8 cellular contexts compared by ENCODE assay signal in genomic region chr3:9891072-9891622, GRCh38. TPM values are rescaled to one million over a fixed set of nuclear protein-coding genes. Genes with fewer than 3 reads are reported as not detected.
DNase-seq lines count a peak whose midpoint lies in the region; ATAC-seq, FAIRE-seq and TF ChIP-seq lines count a peak whose summit lies in the region.

No MANE protein-coding gene starts in this region.

- H3K4me1 Mint-ChIP-seq in memory B cell: peaks cover 21% of the 10 kb centered on the region

- no peak for DNase-seq in heart left ventricle
- DNase-seq in Right ventricle myocardium superior: no peak
- DNase-seq in GM12878 (ENCODE audit: low read depth, low spot score): no peak
- DNase-seq in memory B cell (ENCODE audit: low spot score in 2 of 2): no peak
- DNase-seq in germinal center (ENCODE audit: low spot score): no peak
- DNase-seq in 8988T: no peak
- no peak for DNase-seq in activated CD4-positive, alpha-beta T cell treated with anti-CD3 and anti-CD28 coated beads for 48 hours

- TF ChIP-seq EP300 in GM12878 (IDR thresholded peaks at IDR 0.05; ENCODE audit: borderline replicate concordance in 1 of 2, control insufficient read depth in 1 of 2, low read depth in 2 of 2, low read length in 2 of 2): no peak

- no TSS peak for BruUV-seq in GM12878 (replicated peaks; lab: Mats Ljungman, UMichigan)

- intact Hi-C loops in heart left ventricle (cut with DNase I) (loop anchor here in 2 of 10 donors (2.0 kb wide), 2 partner anchors 26 to 46 kb away; partner anchors contain the start of genes IL17RC (in 1 of the 2) and RPUSD3 (in 1 of the 2)), Right ventricle myocardium superior (cut with DNase I) (no loop called here), GM12878 (cut with micrococcal nuclease; ENCODE audit: unreplicated experiment) (loop anchor here (2.0 kb wide), 1 partner anchor 42 kb away; the partner anchor contains the start of gene CRELD1)

- H3K27me3 ChIP-seq in heart left ventricle (no peaks in the 10 kb centered on the region), GM12878 (replicated peaks in 1 of 2; ENCODE audit: control insufficient read depth in 2 of 2, insufficient read depth in 2 of 2, low read length in 1 of 2) (no peaks in the 10 kb centered on the region)

- peak overlapping the region; percentile 96 for H3K4me3 Mint-ChIP-seq in memory B cell

- SMC1A ChIA-PET in GM12878 (lab: Charles Lee; ENCODE audit: uncharacterized antibody, unreplicated experiment): interaction anchor here (0.8 to 2.1 kb wide), 11 partner anchors 9 to 136 kb away, joined by 3 to 13 read pairs (median 4); partner anchors contain the start of genes ARPC4, CIDEC, RPUSD3 and TADA3

- no peak for FAIRE-seq in GM12878 (lab: Jason Lieb, UNC)

- TF ChIP-seq POLR2A in heart left ventricle (IDR thresholded peaks at IDR 0.05): no peak
- TF ChIP-seq POLR2A in GM12878 (IDR thresholded peaks at IDR 0.05; ENCODE audit: low read depth, low read length): no peak

- no peaks in the 10 kb centered on the region for H4K20me1 ChIP-seq in GM12878 (ENCODE audit: control insufficient read depth, insufficient read depth)

- H3K4me1 ChIP-seq in heart left ventricle: peaks cover 0 to 27% (median 13%) of the 10 kb centered on the region in 12 donors
- no peaks in the 10 kb centered on the region for H3K4me1 ChIP-seq in GM12878 (ENCODE audit: control insufficient read depth, insufficient read depth, low read length)
- no peaks in the 10 kb centered on the region for H3K4me1 ChIP-seq in urinary bladder (ENCODE audit: insufficient read depth)

- RAD21 ChIA-PET in GM12878 (lab: Charles Lee; ENCODE audit: unreplicated experiment): interaction anchor here (1.4 to 2.0 kb wide), 4 partner anchors 11 to 96 kb away, joined by 3 to 17 read pairs (median 6); partner anchors contain the start of genes CIDEC, CRELD1 and EMC3

- no peaks in the 10 kb centered on the region for H3K9me3 ChIP-seq in heart left ventricle
- no peaks in the 10 kb centered on the region; the same call in 2 of the 3 replicates for H3K9me3 ChIP-seq in GM12878 (replicated peaks; ENCODE audit: control insufficient read depth, insufficient read depth, low read length)

- H2AFZ ChIP-seq in GM12878 (ENCODE audit: control insufficient read depth, low read depth, low read length): peak overlapping the region; percentile 93

- ATAC-seq in heart left ventricle: no peak
- no peak for ATAC-seq in Right ventricle myocardium superior (ENCODE audit: poor library complexity)
- peak; percentile 3 for ATAC-seq in GM12878
- no peak for ATAC-seq in memory B cell (ENCODE audit: low read depth)

- H3K27ac ChIP-seq in heart left ventricle: peak overlapping the region; percentile 87 to 98 (median 96)
- H3K27ac ChIP-seq in GM12878 (ENCODE audit: control insufficient read depth, insufficient read depth): peak overlapping the region; percentile 98
- peak overlapping the region; percentile 99 for H3K27ac ChIP-seq in urinary bladder (ENCODE audit: low read depth)

- TF ChIP-seq RAD21 in GM12878 (IDR thresholded peaks at IDR 0.05; ENCODE audit: insufficient read depth, low read depth, low read length): no peak

- peak overlapping the region; percentile 99 for H3K9ac ChIP-seq in GM12878 (ENCODE audit: control insufficient read depth, insufficient read depth, low read length)

- H3K79me2 ChIP-seq in GM12878 (ENCODE audit: control insufficient read depth, insufficient read depth, low read length): peaks cover 34% of the 10 kb centered on the region

- POLR2A ChIA-PET in GM12878 (lab: Charles Lee): interaction anchor here (0.6 to 3.4 kb wide), 16 partner anchors 11 to 430 kb away, joined by 3 to 35 read pairs (median 4); partner anchors contain the start of genes ARPC4, CIDEC, CRELD1 and EMC3

- peaks cover 0 to 24% (median 13%) of the 10 kb centered on the region in 9 donors for H3K36me3 ChIP-seq in heart left ventricle
- peaks cover 2 to 12% of the 10 kb centered on the region in 2 experiments for H3K36me3 ChIP-seq in GM12878 (ENCODE audit: control insufficient read depth in 2 of 2, insufficient read depth in 2 of 2, low read length in 1 of 2)
- H3K36me3 ChIP-seq in urinary bladder (ENCODE audit: insufficient read depth): no peaks in the 10 kb centered on the region

- CTCF ChIA-PET in GM12878 (lab: Yijun Ruan, JAX): interaction anchor here (0.5 to 3.1 kb wide), 6 partner anchors 11 to 287 kb away, joined by 4 to 28 read pairs (median 5); partner anchors contain the start of genes CIDEC and CRELD1

- peak overlapping the region; percentile 7; the same call in 1 of the 2 replicates for H3K4me2 ChIP-seq in GM12878 (ENCODE audit: control insufficient read depth, insufficient read depth)

- peaks cover 17% of the 10 kb centered on the region for H3K36me3 Mint-ChIP-seq in memory B cell

- 9 to 12% (median 11%) methylated on average over 12 of the region's 12 CpGs for WGBS in heart left ventricle, 4 donors
- WGBS in GM12878 (ENCODE audit: insufficient coverage, insufficient replicate concordance, low lambda C conversion rate, missing lambda C conversion rate): 1% methylated on average over 12 of the region's 12 CpGs
- 9% methylated on average over 12 of the region's 12 CpGs for WGBS in urinary bladder

- no peaks in the 10 kb centered on the region for H3K27me3 Mint-ChIP-seq in memory B cell

- peak overlapping the region; percentile 99 for H3K27ac Mint-ChIP-seq in memory B cell

- no peak for TF ChIP-seq CTCF in heart left ventricle (IDR thresholded peaks at IDR 0.05)
- no peak for TF ChIP-seq CTCF in GM12878 (IDR thresholded peaks at IDR 0.05 in 2 of 3, conservative IDR thresholded peaks at IDR 0.05 in 1 of 3; ENCODE audit: control insufficient read depth in 2 of 3, extremely low read depth in 1 of 3, insufficient read depth in 1 of 3, low read depth in 3 of 3, low read length in 3 of 3)

- H3K9me3 Mint-ChIP-seq in memory B cell: no peaks in the 10 kb centered on the region

- in situ Hi-C loops in GM12878 (cut with MboI): no loop called here

- peak overlapping the region; percentile 61 to 100 (median 94) for H3K4me3 ChIP-seq in heart left ventricle
- H3K4me3 ChIP-seq in GM12878: peak overlapping the region; percentile 80
- peak overlapping the region; percentile 71 for H3K4me3 ChIP-seq in urinary bladder (ENCODE audit: low read depth, low read length)

RNA-seq across cellular contexts. Expression of gene JAGN1, which starts 0.7 kb away (rescaled TPM):
- 10 to 100 TPM; 15.1 to 40.3 (median 21.2) TPM for total RNA-seq in heart left ventricle
- 10 to 100 TPM; 20.8 to 77.3 TPM for polyA plus RNA-seq in heart left ventricle
- 18.8 TPM for total RNA-seq in Right ventricle myocardium superior
- 19.1 and 20.9 TPM in 2 replicates for total RNA-seq in GM12878 (2013; cell fraction: nucleolus; rRNA removed)
- 35.2 and 36.9 TPM in 2 replicates for total RNA-seq in GM12878 (2014; rRNA removed)
- 23.3 and 23.4 TPM in 2 replicates for total RNA-seq in GM12878 (2014; rRNA removed; fragmentation: Illumina TruSeq; extraction: Trizol)
- total RNA-seq in GM12878 (2021): 35.5 and 35.6 TPM in 2 replicates
- 39.3 TPM for polyA plus RNA-seq in GM12878 (2011; ENCODE audit: low read depth)
- polyA plus RNA-seq in GM12878 (2011; rRNA removed): 29.5 and 40.7 TPM in 2 replicates
- polyA plus RNA-seq in GM12878 (2011; cell fraction: cytosol; rRNA removed): 43.5 and 46.7 TPM in 2 replicates
- polyA plus RNA-seq in GM12878 (2011; cell fraction: nucleus; rRNA removed): 17.3 and 19.7 TPM in 2 replicates
- polyA plus RNA-seq in GM12878 (2012): 40.5 and 45.4 TPM in 2 replicates
- polyA plus RNA-seq in GM12878 (2014; fragmentation: Illumina TruSeq; extraction: Trizol): 34.1 and 38.8 TPM in 2 replicates
- 10 to 100 TPM; 26.2 to 28.6 TPM for polyA plus RNA-seq in GM12878 (2014; fragmentation: Nextera tagmentation; extraction: Ambion mirVana)
- polyA plus RNA-seq in GM12878 (2014; rRNA removed): 37.3 and 38.1 TPM in 2 replicates
- 10 to 100 TPM; 53.6 to 56.0 TPM for polyA plus RNA-seq in GM12878 (2016; fragmentation: Nextera tagmentation; extraction: Ambion mirVana)
- polyA minus RNA-seq in GM12878 (2011; rRNA and poly(A)+ RNA removed): 44.5 and 53.7 TPM in 2 replicates
- polyA minus RNA-seq in GM12878 (2011; cell fraction: cytosol; rRNA and poly(A)+ RNA removed): 14.7 TPM in 2 replicates
- polyA minus RNA-seq in GM12878 (2011; cell fraction: nucleus; rRNA and poly(A)+ RNA removed): 13.5 and 17.0 TPM in 2 replicates
- 12.2 TPM for total RNA-seq in urinary bladder
- 44.3 TPM for polyA plus RNA-seq in urinary bladder

RNA-seq across cellular contexts. Expression of gene CIDEC, which starts 11.1 kb away (rescaled TPM):
- total RNA-seq in heart left ventricle: 10 to 100 TPM in 2 of 9 donors, 1 to 10 TPM in 4, under 1 TPM in 1, not detected in 2; 0.72 to 59.0 (median 1.6) TPM
- 10 to 100 TPM in 1 of 2 donors, 1 to 10 TPM in 1; 4.0 to 17.5 TPM for polyA plus RNA-seq in heart left ventricle
- total RNA-seq in Right ventricle myocardium superior: 4.0 TPM
- not detected in 2 replicates for total RNA-seq in GM12878 (2013; cell fraction: nucleolus; rRNA removed)
- total RNA-seq in GM12878 (2014; rRNA removed): not detected in 2 replicates
- total RNA-seq in GM12878 (2014; rRNA removed; fragmentation: Illumina TruSeq; extraction: Trizol): not detected in 2 replicates
- not detected in 2 replicates for total RNA-seq in GM12878 (2021)
- not detected for polyA plus RNA-seq in GM12878 (2011; ENCODE audit: low read depth)
- polyA plus RNA-seq in GM12878 (2011; rRNA removed): 0.35 and 0.49 TPM in 2 replicates
- 0.67 and 0.82 TPM in 2 replicates for polyA plus RNA-seq in GM12878 (2011; cell fraction: cytosol; rRNA removed)
- 0.25 and 0.48 TPM in 2 replicates for polyA plus RNA-seq in GM12878 (2011; cell fraction: nucleus; rRNA removed)
- 0.11 TPM in 1 of 2 replicates, not detected in the other for polyA plus RNA-seq in GM12878 (2012)
- 0.10 TPM in 1 of 2 replicates, not detected in the other for polyA plus RNA-seq in GM12878 (2014; fragmentation: Illumina TruSeq; extraction: Trizol)
- polyA plus RNA-seq in GM12878 (2014; fragmentation: Nextera tagmentation; extraction: Ambion mirVana): not detected
- polyA plus RNA-seq in GM12878 (2014; rRNA removed): not detected in 2 replicates
- polyA plus RNA-seq in GM12878 (2016; fragmentation: Nextera tagmentation; extraction: Ambion mirVana): not detected
- polyA minus RNA-seq in GM12878 (2011; rRNA and poly(A)+ RNA removed): 0.22 and 0.93 TPM in 2 replicates
- not detected in 2 replicates for polyA minus RNA-seq in GM12878 (2011; cell fraction: cytosol; rRNA and poly(A)+ RNA removed)
- polyA minus RNA-seq in GM12878 (2011; cell fraction: nucleus; rRNA and poly(A)+ RNA removed): not detected in 2 replicates
- total RNA-seq in urinary bladder: not detected
- polyA plus RNA-seq in urinary bladder: 49.2 TPM

RNA-seq across cellular contexts. Expression of gene IL17RE, which starts 11.5 kb away (rescaled TPM):
- total RNA-seq in heart left ventricle (1 to 10 TPM in 4 of 9 donors, under 1 TPM in 5; 0.65 to 6.9 (median 0.79) TPM), Right ventricle myocardium superior (0.46 TPM), GM12878 (2014; rRNA removed) (0.05 and 0.17 TPM in 2 replicates), GM12878 (2014; rRNA removed; fragmentation: Illumina TruSeq; extraction: Trizol) (0.04 and 0.46 TPM in 2 replicates), GM12878 (2021) (0.37 and 0.51 TPM in 2 replicates), urinary bladder (1.2 TPM)
- polyA plus RNA-seq in heart left ventricle (1 to 10 TPM in 1 of 2 donors, under 1 TPM in 1; 0.95 to 1.3 TPM), GM12878 (2011; rRNA removed) (0.18 and 0.29 TPM in 2 replicates), GM12878 (2014; fragmentation: Illumina TruSeq; extraction: Trizol) (0.06 and 0.13 TPM in 2 replicates), GM12878 (2014; fragmentation: Nextera tagmentation; extraction: Ambion mirVana) (under 1 TPM in 1 of 2 experiments, not detected in 1; 0.05 TPM), GM12878 (2014; rRNA removed) (0.04 and 0.08 TPM in 2 replicates), GM12878 (2016; fragmentation: Nextera tagmentation; extraction: Ambion mirVana) (under 1 TPM in 1 of 2 experiments, not detected in 1; 0.21 TPM), urinary bladder (4.3 TPM)
- total RNA-seq in GM12878 (2013; cell fraction: nucleolus; rRNA removed): 0.69 TPM in 1 of 2 replicates, not detected in the other
- polyA plus RNA-seq in GM12878 (2011; ENCODE audit: low read depth): 0.12 TPM
- 0.06 and 0.22 TPM in 2 replicates for polyA plus RNA-seq in GM12878 (2011; cell fraction: cytosol; rRNA removed)
- 0.99 TPM in 2 replicates for polyA plus RNA-seq in GM12878 (2011; cell fraction: nucleus; rRNA removed)
- polyA plus RNA-seq in GM12878 (2012): 0.17 and 0.39 TPM in 2 replicates
- not detected in 2 replicates for polyA minus RNA-seq in GM12878 (2011; rRNA and poly(A)+ RNA removed)
- not detected in 2 replicates for polyA minus RNA-seq in GM12878 (2011; cell fraction: cytosol; rRNA and poly(A)+ RNA removed)
- polyA minus RNA-seq in GM12878 (2011; cell fraction: nucleus; rRNA and poly(A)+ RNA removed): 0.12 and 0.77 TPM in 2 replicates

RNA-seq across cellular contexts. Expression of gene IL17RC, which starts 25.8 kb away (rescaled TPM):
- total RNA-seq in heart left ventricle (10 to 100 TPM; 20.6 to 45.3 (median 29.2) TPM), Right ventricle myocardium superior (33.2 TPM), GM12878 (2014; rRNA removed) (0.34 and 0.44 TPM in 2 replicates), GM12878 (2014; rRNA removed; fragmentation: Illumina TruSeq; extraction: Trizol) (not detected in 2 replicates), GM12878 (2021) (0.37 and 0.44 TPM in 2 replicates), urinary bladder (24.7 TPM)
- polyA plus RNA-seq in heart left ventricle (10 to 100 TPM; 34.7 to 42.1 TPM), GM12878 (2011; rRNA removed) (0.11 TPM in 1 of 2 replicates, not detected in the other), GM12878 (2014; fragmentation: Illumina TruSeq; extraction: Trizol) (0.07 TPM in 1 of 2 replicates, not detected in the other), GM12878 (2014; fragmentation: Nextera tagmentation; extraction: Ambion mirVana) (not detected), GM12878 (2014; rRNA removed) (0.29 TPM in 2 replicates), GM12878 (2016; fragmentation: Nextera tagmentation; extraction: Ambion mirVana) (1 to 10 TPM; 3.9 to 4.4 TPM), urinary bladder (72.5 TPM)
- total RNA-seq in GM12878 (2013; cell fraction: nucleolus; rRNA removed): 0.71 and 3.2 TPM in 2 replicates
- polyA plus RNA-seq in GM12878 (2011; ENCODE audit: low read depth): 0.14 TPM
- polyA plus RNA-seq in GM12878 (2011; cell fraction: cytosol; rRNA removed): 0.03 and 0.08 TPM in 2 replicates
- polyA plus RNA-seq in GM12878 (2011; cell fraction: nucleus; rRNA removed): 0.50 and 0.82 TPM in 2 replicates
- polyA plus RNA-seq in GM12878 (2012): 0.35 and 0.97 TPM in 2 replicates
- polyA minus RNA-seq in GM12878 (2011; rRNA and poly(A)+ RNA removed): not detected in 2 replicates
- not detected in 2 replicates for polyA minus RNA-seq in GM12878 (2011; cell fraction: cytosol; rRNA and poly(A)+ RNA removed)
- 0.36 and 0.38 TPM in 2 replicates for polyA minus RNA-seq in GM12878 (2011; cell fraction: nucleus; rRNA and poly(A)+ RNA removed)

RNA-seq across cellular contexts. Expression of gene CRELD1, which starts 42.5 kb away (rescaled TPM):
- total RNA-seq in heart left ventricle (10 to 100 TPM; 45.9 to 77.8 (median 60.6) TPM), Right ventricle myocardium superior (63.9 TPM), GM12878 (2014; rRNA removed) (7.6 and 9.4 TPM in 2 replicates), GM12878 (2014; rRNA removed; fragmentation: Illumina TruSeq; extraction: Trizol) (7.3 and 7.6 TPM in 2 replicates), GM12878 (2021) (8.2 and 8.4 TPM in 2 replicates), urinary bladder (22.9 TPM)
- polyA plus RNA-seq in heart left ventricle (10 to 100 TPM; 61.8 to 71.8 TPM), GM12878 (2011; rRNA removed) (11.3 and 15.9 TPM in 2 replicates), GM12878 (2014; fragmentation: Illumina TruSeq; extraction: Trizol) (2.6 and 6.2 TPM in 2 replicates), GM12878 (2014; fragmentation: Nextera tagmentation; extraction: Ambion mirVana) (1 to 10 TPM; 1.3 to 2.3 TPM), GM12878 (2014; rRNA removed) (12.3 and 12.7 TPM in 2 replicates), GM12878 (2016; fragmentation: Nextera tagmentation; extraction: Ambion mirVana) (10 to 100 TPM; 14.2 TPM), urinary bladder (72.3 TPM)
- 72.6 and 98.4 TPM in 2 replicates for total RNA-seq in GM12878 (2013; cell fraction: nucleolus; rRNA removed)
- 6.6 TPM for polyA plus RNA-seq in GM12878 (2011; ENCODE audit: low read depth)
- 15.1 and 24.0 TPM in 2 replicates for polyA plus RNA-seq in GM12878 (2011; cell fraction: cytosol; rRNA removed)
- 84.1 and 85.5 TPM in 2 replicates for polyA plus RNA-seq in GM12878 (2011; cell fraction: nucleus; rRNA removed)
- polyA plus RNA-seq in GM12878 (2012): 11.7 and 20.2 TPM in 2 replicates
- polyA minus RNA-seq in GM12878 (2011; rRNA and poly(A)+ RNA removed): 13.2 and 23.0 TPM in 2 replicates
- polyA minus RNA-seq in GM12878 (2011; cell fraction: cytosol; rRNA and poly(A)+ RNA removed): 4.0 and 5.2 TPM in 2 replicates
- polyA minus RNA-seq in GM12878 (2011; cell fraction: nucleus; rRNA and poly(A)+ RNA removed): 9.7 and 14.5 TPM in 2 replicates
